In genomic region chr1:154955718-154956513, GRCh38 we compare ENCODE assay signal across 8 cellular contexts. TPM values are rescaled to one million over a fixed set of nuclear protein-coding genes. Genes with fewer than 3 reads are reported as not detected.
A peak's percentile ranks its signal among the peaks of the same experiment; 100 is the strongest.
DNase-seq lines count a peak whose midpoint lies in the region; ATAC-seq and TF ChIP-seq lines count a peak whose summit lies in the region.

Gene PBXIP1 (minus strand): TSS chr1:154956099. CDS start chr1:154953721, 2,378 bp downstream.

- peaks cover 28% of the 10 kb centered on the region for H3K4me1 ChIP-seq in HUES48 (ENCODE audit: control insufficient read depth, insufficient read depth, low read length)
- H3K4me1 ChIP-seq in lower lobe of right lung: peaks cover 48% of the 10 kb centered on the region

- H3K4me1 Mint-ChIP-seq in CD14-positive monocyte: peaks cover 63% of the 10 kb centered on the region

- H3K4me3 ChIP-seq in HUES48 (ENCODE audit: low read depth, low read length) (peak within 1 kb of the TSS; percentile 72), lower lobe of right lung (peak within 1 kb of the TSS; percentile 65)

- peak within 1 kb of the TSS; percentile 94 for H3K27ac ChIP-seq in HUES48 (ENCODE audit: low read depth, low read length)
- H3K27ac ChIP-seq in lower lobe of right lung: peak within 1 kb of the TSS; percentile 80

- no peaks in the 10 kb centered on the region for H3K9me3 ChIP-seq in HUES48 (ENCODE audit: control insufficient read depth, insufficient read depth, low read length)
- H3K9me3 ChIP-seq in lower lobe of right lung: no peaks in the 10 kb centered on the region

- TF ChIP-seq CTCF in CD14-positive monocyte (IDR thresholded peaks at IDR 0.05) (peak; percentile 30), lower lobe of right lung (IDR thresholded peaks at IDR 0.05) (no peak)

- peak within 1 kb of the TSS; percentile 94 to 99 for H3K4me3 Mint-ChIP-seq in CD14-positive monocyte

- peak within 1 kb of the TSS; percentile 68 for H3K9ac ChIP-seq in HUES48 (ENCODE audit: low read depth, low read length)

- no peaks in the 10 kb centered on the region for H3K9me3 Mint-ChIP-seq in CD14-positive monocyte

- ATAC-seq in GM19463 (IDR thresholded peaks at IDR 0.05; ENCODE audit: unreplicated experiment): peak; percentile 64
- ATAC-seq in lower lobe of right lung: peak; percentile 80 to 93

- H3K27ac Mint-ChIP-seq in CD14-positive monocyte: peak within 1 kb of the TSS; percentile 90 to 99 (median 95)

- H3K36me3 Mint-ChIP-seq in CD14-positive monocyte: peaks cover 18 to 26% of the 10 kb centered on the region in 2 donors

- intact Hi-C loops in CD14-positive monocyte (cut with micrococcal nuclease) (no loop called here), lower lobe of right lung (cut with DNase I) (no loop called here)

- H3K27me3 ChIP-seq in HUES48 (ENCODE audit: control insufficient read depth, insufficient read depth, low read length): no peaks in the 10 kb centered on the region
- no peaks in the 10 kb centered on the region for H3K27me3 ChIP-seq in lower lobe of right lung (ENCODE audit: low read depth)

- H3K36me3 ChIP-seq in HUES48 (ENCODE audit: control insufficient read depth, insufficient read depth, low read length) (peaks cover 19% of the 10 kb centered on the region), lower lobe of right lung (peaks cover 24% of the 10 kb centered on the region)

- DNase-seq in CD14-positive monocyte (ENCODE audit: low spot score) (peak; percentile 69), NOMO-1 (lab: John Stamatoyannopoulos, UW; ENCODE audit: unreplicated experiment in 2 of 2) (peak; percentile 90 to 93), lower lobe of right lung (no peak)
- peak; percentile 88 for DNase-seq in activated CD8-positive, alpha-beta memory T cell treated with anti-CD3 and anti-CD28 coated beads for 24 hours
- DNase-seq in effector CD8-positive, alpha-beta T cell (lab: John Stamatoyannopoulos, UW): peak; percentile 78
- DNase-seq in stimulated activated CD4-positive, alpha-beta T cell treated with anti-CD3 and anti-CD28 coated beads, TNF-alpha, amount 100 ng/mL, for 1 hour (ENCODE audit: low read depth in 3 of 3, low spot score in 1 of 3): peak in 2 of 3 donors; percentile 57 to 63

- peaks cover 0 to 5% (median 1%) of the 10 kb centered on the region in 3 donors for H3K27me3 Mint-ChIP-seq in CD14-positive monocyte (ENCODE audit: low read depth in 3 of 3)

RNA-seq across cellular contexts. Expression of gene PBXIP1, which starts in this region (rescaled TPM):
- 10 to 100 TPM; 23.1 to 24.0 TPM for polyA plus RNA-seq in CD14-positive monocyte
- 68.1 TPM for total RNA-seq in lower lobe of right lung
